Comparison of ENCODE assay signal across 20 cellular contexts in genomic region chr13:74077375-74077774, GRCh38. TPM values are rescaled to one million over a fixed set of nuclear protein-coding genes. Genes with fewer than 3 reads are reported as not detected.
A peak's percentile ranks its signal among the peaks of the same experiment; 100 is the strongest.
DNase-seq lines count a peak whose midpoint lies in the region; ATAC-seq and TF ChIP-seq lines count a peak whose summit lies in the region.
"Had no signal": no experiment of that assay in that cellular context is flagged by ENCODE, and none has a peak within 500 bp of the region (broad histone marks: within the 10 kb centered on the region; RNA-seq: fewer than 3 reads in every experiment).

No MANE protein-coding gene starts in this region.

- H3K27me3 ChIP-seq in CD4-positive, alpha-beta T cell (ENCODE audit: control insufficient read depth, insufficient read depth, low read length): no peaks in the 10 kb centered on the region
- no peaks in the 10 kb centered on the region for H3K27me3 ChIP-seq in GM23248 (replicated peaks; ENCODE audit: insufficient read depth)
- no peaks in the 10 kb centered on the region for H3K27me3 ChIP-seq in esophagus muscularis mucosa
- no peaks in the 10 kb centered on the region for H3K27me3 ChIP-seq in osteoblast (ENCODE audit: insufficient read depth, low read length)
- H3K27me3 ChIP-seq in psoas muscle (ENCODE audit: insufficient read depth in 3 of 3, low read length in 2 of 3): no peaks in the 10 kb centered on the region
- H3K27me3 ChIP-seq in thyroid gland: no peaks in the 10 kb centered on the region

- H3K9ac ChIP-seq in GM23248: peak overlapping the region; percentile 16

- peaks cover 37% of the 10 kb centered on the region for H3K36me3 Mint-ChIP-seq in CD4-positive, alpha-beta T cell (ENCODE audit: low read depth)
- peaks cover 4 to 6% (median 4%) of the 10 kb centered on the region in 3 donors for H3K36me3 Mint-ChIP-seq in immature natural killer cell

- H3K4me1 ChIP-seq in GM23248 (ENCODE audit: insufficient read depth) (peaks cover 38% of the 10 kb centered on the region), esophagus muscularis mucosa (peaks cover 15 to 51% (median 40%) of the 10 kb centered on the region in 4 donors), osteoblast (ENCODE audit: insufficient read depth, low read length) (peaks cover 33% of the 10 kb centered on the region), psoas muscle (peaks cover 25% of the 10 kb centered on the region), thyroid gland (no peaks in the 10 kb centered on the region)

- peaks cover 86% of the 10 kb centered on the region for H3K4me1 Mint-ChIP-seq in CD4-positive, alpha-beta T cell (ENCODE audit: low read depth)
- peaks cover 66 to 95% of the 10 kb centered on the region in 2 donors for H3K4me1 Mint-ChIP-seq in immature natural killer cell

- no peaks in the 10 kb centered on the region for H3K9me3 ChIP-seq in CD4-positive, alpha-beta T cell (ENCODE audit: control insufficient read depth, low read length)
- H3K9me3 ChIP-seq in GM23248 (ENCODE audit: low read depth) (no peaks in the 10 kb centered on the region), esophagus muscularis mucosa (no peaks in the 10 kb centered on the region), osteoblast (ENCODE audit: low read depth, low read length) (no peaks in the 10 kb centered on the region), psoas muscle (no peaks in the 10 kb centered on the region), thyroid gland (no peaks in the 10 kb centered on the region)
- H3K9me3 ChIP-seq: Caco-2 had no signal

- no peaks in the 10 kb centered on the region for H3K9me3 Mint-ChIP-seq in CD4-positive, alpha-beta T cell
- no peaks in the 10 kb centered on the region for H3K9me3 Mint-ChIP-seq in immature natural killer cell
- H3K9me3 Mint-ChIP-seq: GM23338, IgD-negative memory B cell had no signal

- 33 to 38% methylated on average over 2 of the region's 2 CpGs for WGBS in GM23248 (ENCODE audit: low coverage in 1 of 2, low lambda C conversion rate in 2 of 2, missing lambda C conversion rate in 2 of 2), 2 experiments
- 64% methylated on average over 2 of the region's 2 CpGs for WGBS in esophagus muscularis mucosa
- WGBS in psoas muscle, 3 donors: 70 to 76% (median 71%) methylated on average over 2 of the region's 2 CpGs
- 83 to 87% methylated on average over 2 of the region's 2 CpGs for WGBS in thyroid gland, 2 donors

- no peak for ATAC-seq in CD4-positive, alpha-beta T cell (ENCODE audit: poor library complexity)
- no peak for ATAC-seq in psoas muscle
- ATAC-seq: GM23338, HCT116 had no signal

- POLR2A ChIA-PET in CD4-positive, alpha-beta T cell (lab: Charles Lee): no interaction called here

- no peaks in the 10 kb centered on the region for H3K9me2 ChIP-seq in GM23248 (ENCODE audit: insufficient read depth)

- TF ChIP-seq CTCF in CD4-positive, alpha-beta T cell (IDR thresholded peaks at IDR 0.05): no peak
- TF ChIP-seq CTCF in esophagus muscularis mucosa (IDR thresholded peaks at IDR 0.05) (no peak), osteoblast (IDR thresholded peaks at IDR 0.05; ENCODE audit: extremely low read depth, low read depth, low read length) (no peak), psoas muscle (IDR thresholded peaks at IDR 0.05) (no peak), thyroid gland (IDR thresholded peaks at IDR 0.05) (no peak)

- TF ChIP-seq POLR2A in esophagus muscularis mucosa (IDR thresholded peaks at IDR 0.05; ENCODE audit: low read depth): no peak
- no peak for TF ChIP-seq POLR2A in thyroid gland (IDR thresholded peaks at IDR 0.05)

- H3K4me2 ChIP-seq in GM23248 (ENCODE audit: unreplicated experiment): peak overlapping the region; percentile 26
- H3K4me2 ChIP-seq in osteoblast (ENCODE audit: insufficient read depth, low read length): peak overlapping the region; percentile 3
- H3K4me2 ChIP-seq: GM23338 had no signal

- peak overlapping the region; percentile 32 for H3K27ac Mint-ChIP-seq in CD4-positive, alpha-beta T cell
- H3K27ac Mint-ChIP-seq in immature natural killer cell: peak overlapping the region in 1 of 6 donors; percentile 31
- H3K27ac Mint-ChIP-seq: GM23338 had no signal

- peaks cover 100% of the 10 kb centered on the region for H3K79me2 ChIP-seq in GM23248 (ENCODE audit: insufficient read depth)
- peaks cover 100% of the 10 kb centered on the region for H3K79me2 ChIP-seq in osteoblast (ENCODE audit: insufficient read depth, low read length)

- no peak overlapping the region for H3K27ac ChIP-seq in CD4-positive, alpha-beta T cell (ENCODE audit: low read depth, low read length)
- H3K27ac ChIP-seq in GM23248: no peak overlapping the region
- H3K27ac ChIP-seq in esophagus muscularis mucosa (replicated peaks in 1 of 4): peak overlapping the region in 3 of 4 donors; percentile 42 to 62 (median 42)
- peak overlapping the region; percentile 11 for H3K27ac ChIP-seq in osteoblast (ENCODE audit: low read depth, low read length)
- no peak overlapping the region for H3K27ac ChIP-seq in psoas muscle
- H3K27ac ChIP-seq in thyroid gland: no peak overlapping the region
- H3K27ac ChIP-seq: HL-60 had no signal

- CTCF ChIA-PET in CD4-positive, alpha-beta T cell (lab: Charles Lee): no interaction called here

- in situ Hi-C loops in GM23248 (cut with MboI): no loop called here

- H3K36me3 ChIP-seq in GM23248 (ENCODE audit: low read depth) (no peaks in the 10 kb centered on the region), esophagus muscularis mucosa (no peaks in the 10 kb centered on the region), osteoblast (ENCODE audit: insufficient read depth, low read length) (peaks cover 6% of the 10 kb centered on the region), psoas muscle (ENCODE audit: insufficient read depth in 1 of 2, low read depth in 1 of 2) (no peaks in the 10 kb centered on the region), thyroid gland (no peaks in the 10 kb centered on the region)

- no peak for DNase-seq in CD4-positive, alpha-beta T cell
- peak; percentile 20 for DNase-seq in GM23248
- DNase-seq in esophagus muscularis mucosa (ENCODE audit: extremely low spot score): no peak
- no peak for DNase-seq in osteoblast (ENCODE audit: insufficient read length, low spot score, missing footprints)
- no peak for DNase-seq in DMS114 treated with DMSO at 0.1 percent for 48 hours (lab: John Stamatoyannopoulos, UW; ENCODE audit: unreplicated experiment)
- DNase-seq in immature natural killer cell: no peak
- no peak for DNase-seq in psoas muscle
- DNase-seq in thyroid gland: no peak
- DNase-seq: Caco-2, DMS79, NCI-H187, NCI-H226, NCI-H524 treated with DMSO at 0.1 percent for 48 hours, OCI-M1, RPMI8226 had no signal

- H3K4me3 ChIP-seq in GM23248 (peak overlapping the region; percentile 17; the same call in 1 of the 2 replicates), esophagus muscularis mucosa (peak overlapping the region in 1 of 4 donors; percentile 18), osteoblast (ENCODE audit: insufficient read depth, low read length) (no peak overlapping the region), psoas muscle (no peak overlapping the region), thyroid gland (replicated peaks in 1 of 3) (no peak overlapping the region)
- H3K4me3 ChIP-seq: GM23338 had no signal

- H4K20me1 ChIP-seq in GM23248 (ENCODE audit: insufficient read depth): no peaks in the 10 kb centered on the region
- peaks cover 30% of the 10 kb centered on the region for H4K20me1 ChIP-seq in osteoblast (ENCODE audit: insufficient read depth, low read length)

- H3F3A ChIP-seq in GM23248 (ENCODE audit: insufficient read depth): no peaks in the 10 kb centered on the region; the same call in 1 of the 2 replicates

- TF ChIP-seq EP300 in esophagus muscularis mucosa (IDR thresholded peaks at IDR 0.05): no peak

- H2AFZ ChIP-seq in GM23248 (0 out of 2 replicates have a peak overlapping the region, but pooled peaks have one; percentile 40), osteoblast (ENCODE audit: low read length) (no peak overlapping the region)
- H2AFZ ChIP-seq: GM23338 had no signal

- H3K27me3 Mint-ChIP-seq in CD4-positive, alpha-beta T cell: no peaks in the 10 kb centered on the region
- no peaks in the 10 kb centered on the region for H3K27me3 Mint-ChIP-seq in immature natural killer cell (ENCODE audit: low read depth in 3 of 3)
- H3K27me3 Mint-ChIP-seq: IgD-negative memory B cell had no signal

- H3K4me3 Mint-ChIP-seq in CD4-positive, alpha-beta T cell: no peak overlapping the region
- H3K4me3 Mint-ChIP-seq in immature natural killer cell: no peak overlapping the region
- H3K4me3 Mint-ChIP-seq: GM23338, IgD-negative memory B cell had no signal

- intact Hi-C loops in CD4-positive, alpha-beta T cell (cut with DNase I, micrococcal nuclease): loop anchor here in 1 of 2 experiments (10.0 kb wide), 1 partner anchor 313 kb away; no protein-coding TSS in a partner anchor
- intact Hi-C loops in esophagus muscularis mucosa (cut with DNase I): no loop called here
- intact Hi-C loops in psoas muscle (cut with DNase I): loop anchor here in 1 of 2 donors (10.0 kb wide), 1 partner anchor 47 kb away; no protein-coding TSS in a partner anchor
- intact Hi-C loops in thyroid gland (cut with DNase I): no loop called here

RNA-seq across cellular contexts. Expression of gene KLF12, which starts 56.8 kb away (rescaled TPM):
- 10 to 100 TPM; 69.5 to 74.7 TPM for total RNA-seq in CD4-positive, alpha-beta T cell
- 17.3 and 19.8 TPM in 2 replicates for total RNA-seq in GM23248 (2014; rRNA removed; shearing (Covaris generic))
- polyA plus RNA-seq in GM23248 (2016; fragmentation: Nextera tagmentation; extraction: Ambion mirVana) (12.2 and 12.8 TPM in 2 replicates), immature natural killer cell (10 to 100 TPM; 19.6 to 28.1 (median 21.4) TPM), psoas muscle (1 to 10 TPM in 2 of 3 donors, under 1 TPM in 1; 0.55 to 2.1 (median 1.7) TPM)
- total RNA-seq in esophagus muscularis mucosa (10 to 100 TPM; 13.8 to 20.7 (median 17.0) TPM), osteoblast (43.4 and 44.8 TPM in 2 replicates), psoas muscle (10 to 100 TPM in 1 of 4 donors, 1 to 10 TPM in 3; 8.0 to 12.4 (median 8.6) TPM), thyroid gland (1 to 10 TPM; 3.2 to 6.1 (median 5.3) TPM)
- total RNA-seq: G401 had no signal

Comparison
In these comparisons a context has a peak if more than half of its experiments do, and no peak if none do; other contexts are left out.
1. H3K27ac ChIP-seq: peak in esophagus muscularis mucosa (3 of 4) and osteoblast (single experiment); none in CD4-positive, alpha-beta T cell (single experiment), GM23248 (single experiment), psoas muscle (single experiment) and thyroid gland (0 of 3).